8 cellular contexts compared by ENCODE assay signal in the genomic region with DNA sequence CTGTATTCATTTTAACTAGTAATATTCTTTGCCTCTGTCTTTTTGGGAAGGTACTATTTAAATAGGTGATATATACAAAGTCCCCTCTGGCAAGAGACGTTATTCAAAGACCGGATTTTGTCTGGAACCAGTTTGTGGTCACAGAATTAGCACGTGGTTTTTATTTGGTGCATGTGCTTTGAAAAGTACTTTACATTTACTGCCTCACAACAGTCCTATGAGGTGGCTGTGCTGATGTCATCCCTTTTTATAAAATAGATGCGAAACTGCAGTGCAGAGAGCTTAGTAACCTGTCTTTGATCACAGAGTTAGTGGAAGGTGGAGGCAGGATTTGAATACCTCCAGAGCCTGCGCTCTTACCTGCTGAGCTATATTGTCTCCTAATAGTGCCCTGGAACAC. TPM values are rescaled to one million over a fixed set of nuclear protein-coding genes. Genes with fewer than 3 reads are reported as not detected.
DNase-seq lines count a peak whose midpoint lies in the region; ATAC-seq and TF ChIP-seq lines count a peak whose summit lies in the region.

No MANE protein-coding gene starts in this region.

- DNase-seq in activated effector memory CD4-positive, alpha-beta T cell treated with anti-CD3 and anti-CD28 coated beads, Interleukin-2, amount 50 U/mL, for 16 hours: peak; percentile 73
- DNase-seq in activated effector memory CD4-positive, alpha-beta T cell treated with Interleukin-2 at 50 U/mL for 16 hours: no peak
- DNase-seq in T-helper 17 cell: peak in 1 of 3 donors; percentile 36
- DNase-seq in GM23338 (ENCODE audit: low spot score): no peak
- no peak for DNase-seq in T1000 (lab: John Stamatoyannopoulos, UW)
- no peak for DNase-seq in globus pallidus (ENCODE audit: low spot score)

- H3K4me1 ChIP-seq in GM23338 (ENCODE audit: insufficient read depth): peaks cover 15% of the 10 kb centered on the region

- H3K9me2 ChIP-seq in GM23338 (ENCODE audit: insufficient read depth): no peaks in the 10 kb centered on the region

- peaks cover 11% of the 10 kb centered on the region; the same call in 1 of the 2 replicates for H3F3A ChIP-seq in GM23338 (replicated peaks; ENCODE audit: low read depth)

- no peaks in the 10 kb centered on the region; the same call in 1 of the 2 replicates for H4K20me1 ChIP-seq in GM23338 (replicated peaks; ENCODE audit: insufficient read depth)

- H3K36me3 ChIP-seq in GM23338 (ENCODE audit: insufficient read depth): no peaks in the 10 kb centered on the region

- H3K4me3 Mint-ChIP-seq in T-helper 17 cell (peak overlapping the region; percentile 94), GM23338 (no peak overlapping the region)

- H3K36me3 Mint-ChIP-seq in T-helper 17 cell (ENCODE audit: low read depth) (no peaks in the 10 kb centered on the region), GM23338 (ENCODE audit: low read depth) (no peaks in the 10 kb centered on the region)

- H3K27me3 Mint-ChIP-seq in T-helper 17 cell: no peaks in the 10 kb centered on the region
- peaks cover 20% of the 10 kb centered on the region for H3K27me3 Mint-ChIP-seq in GM23338 (ENCODE audit: insufficient read depth, low read depth, poor library complexity)

- TF ChIP-seq CTCF in GM23338 (conservative IDR thresholded peaks at IDR 0.05; ENCODE audit: low read depth in 2 of 2): no peak

- no peaks in the 10 kb centered on the region for H3K9me3 ChIP-seq in T-helper 17 cell (ENCODE audit: control insufficient read depth, low read length, poor library complexity, severe bottlenecking)

- ATAC-seq in HG02973 (IDR thresholded peaks at IDR 0.05; ENCODE audit: unreplicated experiment) (peak; percentile 39), T-helper 17 cell (peak; percentile 68), GM23338 (no peak)

- H3K27me3 ChIP-seq in layer of hippocampus (ENCODE audit: control insufficient read depth, insufficient read depth, low read length): no peaks in the 10 kb centered on the region
- peaks cover 14% of the 10 kb centered on the region for H3K27me3 ChIP-seq in GM23338 (ENCODE audit: insufficient read depth)

- peaks cover 5% of the 10 kb centered on the region; the same call in 2 of the 3 replicates for H3K9me3 Mint-ChIP-seq in GM23338

- H3K27ac Mint-ChIP-seq in T-helper 17 cell: peak overlapping the region; percentile 98
- no peak overlapping the region for H3K27ac Mint-ChIP-seq in GM23338

- peaks cover 15% of the 10 kb centered on the region; the same call in 1 of the 2 replicates for H3K79me2 ChIP-seq in GM23338 (replicated peaks; ENCODE audit: insufficient read depth)

- no peak overlapping the region for H3K4me2 ChIP-seq in GM23338

- no peak overlapping the region for H2AFZ ChIP-seq in GM23338

- peak overlapping the region; percentile 21 for H3K27ac ChIP-seq in layer of hippocampus (ENCODE audit: low read depth, low read length)
- no peak overlapping the region for H3K27ac ChIP-seq in GM23338 (ENCODE audit: low read depth)

- H3K4me1 Mint-ChIP-seq in T-helper 17 cell: peaks cover 57% of the 10 kb centered on the region
- peaks cover 47% of the 10 kb centered on the region for H3K4me1 Mint-ChIP-seq in GM23338

- no peak overlapping the region for H3K4me3 ChIP-seq in GM23338

TF ChIP-seq in GM23338, 12 proteins besides CTCF, POLR2A, EP300 and RAD21:
- no peak for TF ChIP-seq JUNB (IDR thresholded peaks at IDR 0.05; ENCODE audit: unreplicated experiment)
- no peak for TF ChIP-seq ZNF462 (CRISPR knock-in tag; IDR thresholded peaks at IDR 0.05)
- TF ChIP-seq ZNF114 (CRISPR knock-in tag; IDR thresholded peaks at IDR 0.05): no peak
- no peak for TF ChIP-seq CREB1 (CRISPR knock-in tag; IDR thresholded peaks at IDR 0.05; ENCODE audit: low read depth)
- no peak for TF ChIP-seq EZH2phosphoT487 (IDR thresholded peaks at IDR 0.05; ENCODE audit: unreplicated experiment)

RNA-seq across cellular contexts. Expression of gene LPIN1, which starts 4.0 kb away (rescaled TPM):
- total RNA-seq in T-helper 17 cell: 10 to 100 TPM; 86.7 to 99.8 TPM
- total RNA-seq in GM23338 (2014; rRNA removed; shearing (Covaris generic)): 7.1 and 9.5 TPM in 2 replicates
- 4.4 and 5.4 TPM in 2 replicates for polyA plus RNA-seq in GM23338 (2016; fragmentation: Nextera tagmentation; extraction: Ambion mirVana)
